Comparison of ENCODE assay signal across 12 cellular contexts in genomic region chr22:45673482-45674175, GRCh38.
DNase-seq lines count a peak whose midpoint lies in the region; ATAC-seq lines count a peak whose summit lies in the region.
"Had no signal": no experiment of that assay in that cellular context is flagged by ENCODE, and none has a peak within 500 bp of the region (broad histone marks: within the 10 kb centered on the region; RNA-seq: fewer than 3 reads in every experiment).

No MANE protein-coding gene starts in this region.

- peaks cover 6% of the 10 kb centered on the region for H3K27me3 Mint-ChIP-seq in activated naive CD4-positive, alpha-beta T cell treated with anti-CD3 and anti-CD28 coated beads, Interleukin-2, amount 10 ng/mL, durations not matched to agents 7 days and 5 days
- no peaks in the 10 kb centered on the region for H3K27me3 Mint-ChIP-seq in stimulated activated memory B cell treated with anti-CD40 and anti-IgM and Interleukin-4, amounts not matched to agents 10 μg/mL and 1 μg/mL and 100 μg/mL, for 72 hours

- peak overlapping the region; percentile 58 for H3K4me3 ChIP-seq in endocrine pancreas (ENCODE audit: control insufficient read depth, insufficient read depth, low read length)

- H3K36me3 Mint-ChIP-seq in activated naive CD4-positive, alpha-beta T cell treated with anti-CD3 and anti-CD28 coated beads, Interleukin-2, amount 10 ng/mL, durations not matched to agents 7 days and 5 days = peaks cover 6% of the 10 kb centered on the region
- H3K36me3 Mint-ChIP-seq in stimulated activated memory B cell treated with anti-CD40 and anti-IgM and Interleukin-4, amounts not matched to agents 10 μg/mL and 1 μg/mL and 100 μg/mL, for 72 hours = peaks cover 16% of the 10 kb centered on the region

- no peak for DNase-seq in activated naive CD4-positive, alpha-beta T cell treated with anti-CD3 and anti-CD28 coated beads, Interleukin-2, amount 10 ng/mL, durations not matched to agents 7 days and 5 days
- no peak for DNase-seq in activated naive CD4-positive, alpha-beta T cell (lab: John Stamatoyannopoulos, UW)
- peak; percentile 22 for DNase-seq in SIG-M5 (lab: John Stamatoyannopoulos, UW)
- no peak for DNase-seq in NCI-H1436 (lab: John Stamatoyannopoulos, UW)
- DNase-seq: activated CD8-positive, alpha-beta memory T cell treated with anti-CD3 and anti-CD28 coated beads for 24 hours; NCI-H1092 treated with DMSO at 0.1 percent for 48 hours; psoas muscle; substantia nigra had no signal

- H3K36me3 ChIP-seq in endocrine pancreas (ENCODE audit: control insufficient read depth, insufficient read depth, low read length) = no peaks in the 10 kb centered on the region

- ATAC-seq in stimulated activated memory B cell treated with anti-CD40 and anti-IgM and Interleukin-4, amounts not matched to agents 10 μg/mL and 1 μg/mL and 100 μg/mL, for 72 hours = no peak
- ATAC-seq in HG03095 (IDR thresholded peaks at IDR 0.05; ENCODE audit: unreplicated experiment) (no peak), GM21526 (IDR thresholded peaks at IDR 0.05; ENCODE audit: low FRiP score, unreplicated experiment) (no peak)
- ATAC-seq: psoas muscle had no signal

- no peak overlapping the region for H3K27ac Mint-ChIP-seq in activated naive CD4-positive, alpha-beta T cell treated with anti-CD3 and anti-CD28 coated beads, Interleukin-2, amount 10 ng/mL, durations not matched to agents 7 days and 5 days
- peak overlapping the region; percentile 93 for H3K27ac Mint-ChIP-seq in stimulated activated memory B cell treated with anti-CD40 and anti-IgM and Interleukin-4, amounts not matched to agents 10 μg/mL and 1 μg/mL and 100 μg/mL, for 72 hours

- H3K9me3 Mint-ChIP-seq in activated naive CD4-positive, alpha-beta T cell treated with anti-CD3 and anti-CD28 coated beads, Interleukin-2, amount 10 ng/mL, durations not matched to agents 7 days and 5 days = no peaks in the 10 kb centered on the region
- no peaks in the 10 kb centered on the region for H3K9me3 Mint-ChIP-seq in stimulated activated memory B cell treated with anti-CD40 and anti-IgM and Interleukin-4, amounts not matched to agents 10 μg/mL and 1 μg/mL and 100 μg/mL, for 72 hours

- CTCF ChIA-PET in activated naive CD4-positive, alpha-beta T cell treated with anti-CD3 and anti-CD28 coated beads, Interleukin-2, amount 10 ng/mL, durations not matched to agents 7 days and 5 days (lab: Charles Lee) = no interaction called here

- no peaks in the 10 kb centered on the region for H3K9me3 ChIP-seq in endocrine pancreas (ENCODE audit: control insufficient read depth, low read length)
- H3K9me3 ChIP-seq: psoas muscle had no signal

- peaks cover 8% of the 10 kb centered on the region for H3K4me1 ChIP-seq in endocrine pancreas (ENCODE audit: control insufficient read depth, insufficient read depth, low read length)

- no peak overlapping the region for H3K9ac ChIP-seq in endocrine pancreas (ENCODE audit: control insufficient read depth, insufficient read depth, low read length)

- H3K4me3 Mint-ChIP-seq in activated naive CD4-positive, alpha-beta T cell treated with anti-CD3 and anti-CD28 coated beads, Interleukin-2, amount 10 ng/mL, durations not matched to agents 7 days and 5 days = peak overlapping the region; percentile 90
- H3K4me3 Mint-ChIP-seq in stimulated activated memory B cell treated with anti-CD40 and anti-IgM and Interleukin-4, amounts not matched to agents 10 μg/mL and 1 μg/mL and 100 μg/mL, for 72 hours = peak overlapping the region; percentile 87

- H3K27me3 ChIP-seq in endocrine pancreas (ENCODE audit: control insufficient read depth, insufficient read depth, low read length) = no peaks in the 10 kb centered on the region

- peaks cover 22% of the 10 kb centered on the region for H3K4me1 Mint-ChIP-seq in activated naive CD4-positive, alpha-beta T cell treated with anti-CD3 and anti-CD28 coated beads, Interleukin-2, amount 10 ng/mL, durations not matched to agents 7 days and 5 days
- H3K4me1 Mint-ChIP-seq in stimulated activated memory B cell treated with anti-CD40 and anti-IgM and Interleukin-4, amounts not matched to agents 10 μg/mL and 1 μg/mL and 100 μg/mL, for 72 hours = peaks cover 34% of the 10 kb centered on the region
